ENCODE assay signal across 17 cellular contexts in the genomic region with DNA sequence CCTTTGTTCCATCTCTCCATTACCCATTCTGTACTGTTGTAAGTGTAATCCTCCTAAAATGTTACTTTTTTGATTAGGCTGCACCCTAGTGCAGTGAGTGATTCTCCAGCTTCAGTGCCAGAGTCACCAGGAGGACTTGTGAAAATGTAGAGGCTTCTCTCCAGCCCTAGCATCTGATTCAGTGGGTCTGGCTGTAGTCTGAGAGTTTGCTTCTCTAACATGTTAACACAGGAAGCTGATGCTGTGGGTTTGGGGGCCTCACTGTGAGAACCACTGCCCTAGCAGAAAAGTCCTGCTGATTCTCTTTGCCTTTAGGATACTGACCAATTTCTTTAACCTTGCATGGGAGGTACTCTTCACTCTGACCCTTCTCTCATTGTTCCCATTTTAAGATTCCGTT.
"Had no signal": no experiment of that assay in that cellular context is flagged by ENCODE, and none has a peak within 500 bp of the region (broad histone marks: within the 10 kb centered on the region; RNA-seq: fewer than 3 reads in every experiment).

No MANE protein-coding gene starts in this region.

- H3K4me3 Mint-ChIP-seq: activated CD4-positive, alpha-beta memory T cell treated with anti-CD3 and anti-CD28 coated beads, Interleukin-2, amount 10 ng/mL, durations not matched to agents 7 days and 5 days; activated naive CD4-positive, alpha-beta T cell treated with anti-CD3 and anti-CD28 coated beads for 36 hours; naive B cell; stimulated activated memory B cell treated with anti-CD40 and anti-IgM and Interleukin-4, amounts not matched to agents 10 μg/mL and 1 μg/mL and 100 μg/mL, for 72 hours had no signal

- DNase-seq: activated CD4-positive, alpha-beta memory T cell treated with anti-CD3 and anti-CD28 coated beads, Interleukin-2, amount 10 ng/mL, durations not matched to agents 7 days and 5 days; activated CD4-positive, alpha-beta T cell treated with anti-CD3 and anti-CD28 coated beads for 1 hour; activated CD8-positive, alpha-beta memory T cell treated with anti-CD3 and anti-CD28 coated beads, Interleukin-2, amount 50 U/mL, for 4 hours; activated naive CD4-positive, alpha-beta T cell treated with anti-CD3 and anti-CD28 coated beads for 36 hours; amniotic stem cell; mesenchymal stem cell; mucosa of descending colon; naive B cell; pancreas; right lobe of liver; small intestine; stimulated activated CD4-positive, alpha-beta T cell treated with anti-CD3 and anti-CD28 coated beads, Interleukin-15, amount 100 ng/mL, for 24 hours; stimulated activated CD4-positive, alpha-beta T cell treated with anti-CD3 and anti-CD28 coated beads, Interleukin-4, amount 100 ng/mL, for 1 hour; SW 1271; uterus; WERI-Rb-1 had no signal

- ATAC-seq: mucosa of descending colon; pancreas; right lobe of liver; stimulated activated memory B cell treated with anti-CD40 and anti-IgM and Interleukin-4, amounts not matched to agents 10 μg/mL and 1 μg/mL and 100 μg/mL, for 72 hours had no signal

- H3K27me3 Mint-ChIP-seq: activated CD4-positive, alpha-beta memory T cell treated with anti-CD3 and anti-CD28 coated beads, Interleukin-2, amount 10 ng/mL, durations not matched to agents 7 days and 5 days; naive B cell; stimulated activated memory B cell treated with anti-CD40 and anti-IgM and Interleukin-4, amounts not matched to agents 10 μg/mL and 1 μg/mL and 100 μg/mL, for 72 hours had no signal

- H3K9me3 Mint-ChIP-seq: activated CD4-positive, alpha-beta memory T cell treated with anti-CD3 and anti-CD28 coated beads, Interleukin-2, amount 10 ng/mL, durations not matched to agents 7 days and 5 days; activated naive CD4-positive, alpha-beta T cell treated with anti-CD3 and anti-CD28 coated beads for 36 hours; naive B cell; stimulated activated memory B cell treated with anti-CD40 and anti-IgM and Interleukin-4, amounts not matched to agents 10 μg/mL and 1 μg/mL and 100 μg/mL, for 72 hours had no signal

- H3K27ac Mint-ChIP-seq: activated CD4-positive, alpha-beta memory T cell treated with anti-CD3 and anti-CD28 coated beads, Interleukin-2, amount 10 ng/mL, durations not matched to agents 7 days and 5 days; activated naive CD4-positive, alpha-beta T cell treated with anti-CD3 and anti-CD28 coated beads for 36 hours had no signal
